In the genomic region with DNA sequence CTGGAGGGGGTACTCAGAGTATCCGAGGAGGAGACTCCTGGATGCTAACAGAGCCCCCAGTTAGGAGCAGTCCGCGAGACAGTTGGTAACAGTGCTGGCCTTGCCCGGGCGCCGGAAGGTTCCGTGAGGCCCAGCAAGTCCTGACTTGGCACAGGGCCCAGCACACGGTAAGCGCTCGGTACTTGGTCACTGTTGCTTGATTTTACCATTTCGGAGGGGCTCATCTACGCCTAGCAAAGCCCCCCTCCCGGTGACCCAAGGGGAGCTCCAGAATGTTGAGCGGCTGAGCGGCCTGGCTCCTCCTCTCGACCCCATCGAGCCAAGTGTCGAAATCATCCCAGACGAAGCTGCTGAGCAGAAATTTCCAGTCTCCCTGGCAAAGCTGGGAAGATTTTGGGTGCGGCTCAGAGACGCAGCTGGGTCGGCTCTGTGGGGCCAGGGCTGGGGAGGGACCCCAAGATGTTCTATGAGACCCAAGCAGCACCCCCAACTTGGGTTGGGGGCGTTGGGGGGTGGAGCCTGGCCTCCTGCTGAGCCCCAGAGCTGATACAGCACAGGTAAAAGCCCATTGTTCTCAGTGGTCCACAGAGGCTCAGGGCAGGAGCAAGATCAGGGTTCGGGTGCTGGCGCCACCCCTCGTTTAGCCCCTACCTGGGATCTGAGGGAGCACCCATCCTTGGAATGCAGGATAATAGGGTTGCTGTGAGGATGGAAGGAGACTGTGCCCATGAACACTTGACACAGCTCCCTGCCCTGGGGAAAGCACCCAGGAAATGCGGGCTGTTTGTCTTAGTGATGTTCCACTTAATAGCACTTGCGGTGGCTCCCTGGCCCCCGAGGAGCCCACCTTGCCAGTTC, we compare ENCODE assay signal across 8 cellular contexts.
DNase-seq lines count a peak whose midpoint lies in the region; ATAC-seq and TF ChIP-seq lines count a peak whose summit lies in the region.

No MANE protein-coding gene starts in this region.

- no peak overlapping the region for H3K23ac ChIP-seq in trophoblast cell (ENCODE audit: low read length)

- in situ Hi-C loops in G401 (cut with HindIII; ENCODE audit: low sequenced_read_pairs), result no loop called here

- peak overlapping the region; percentile 100 for H2AK5ac ChIP-seq in trophoblast cell (ENCODE audit: low read length)

- WGBS in heart right ventricle, 2 donors, result 15 to 16% methylated on average over 29 of the region's 29 CpGs
- no CpG with 5 or more reads among the region's 29 CpGs for WGBS in trophoblast cell (ENCODE audit: extremely low coverage, insufficient coverage, insufficient read length)

- no peak for TF ChIP-seq CTCF in heart right ventricle (IDR thresholded peaks at IDR 0.05)

- DNase-seq in G401 (ENCODE audit: low spot score), result peak; percentile 86
- DNase-seq in NCI-H2227 (lab: John Stamatoyannopoulos, UW; ENCODE audit: unreplicated experiment), result peak; percentile 64
- peak in 48 of 56 donors; percentile 28 to 89 (median 58) for DNase-seq in amygdala (lab: John Stamatoyannopoulos, UW)
- DNase-seq in heart right ventricle, result peak; percentile 83 to 92
- DNase-seq in trophoblast cell, result peak; percentile 81 to 85
- DNase-seq in SKM-1 (lab: John Stamatoyannopoulos, UW; ENCODE audit: unreplicated experiment), result no peak

- no peak for TF ChIP-seq POLR2A in GM18505 (IDR thresholded peaks at IDR 0.05; ENCODE audit: borderline replicate concordance, extremely low read depth, insufficient read depth, insufficient read length)

- peak overlapping the region; percentile 46 for H3K4me2 ChIP-seq in trophoblast cell (ENCODE audit: low read length)

- intact Hi-C loops in heart right ventricle (cut with DNase I), result loop anchor here in 7 of 10 donors (1.0 to 10.0 kb wide), 15 partner anchors 23 to 343 kb away; a partner anchor contains a TSS

- no peaks in the 10 kb centered on the region for H3K9me3 ChIP-seq in heart right ventricle
- no peaks in the 10 kb centered on the region for H3K9me3 ChIP-seq in trophoblast cell (ENCODE audit: insufficient read depth, low read depth, low read length)

- peak overlapping the region; percentile 100 for H2BK5ac ChIP-seq in trophoblast cell (ENCODE audit: low read depth, low read length, poor library complexity)

- H3K18ac ChIP-seq in trophoblast cell (ENCODE audit: low read length), result peak overlapping the region; percentile 98

- H3K27ac ChIP-seq in heart right ventricle, result peak overlapping the region; percentile 98 to 100 (median 100)
- H3K27ac ChIP-seq in trophoblast cell (ENCODE audit: low read depth, low read length), result peak overlapping the region; percentile 100

- H2BK120ac ChIP-seq in trophoblast cell (ENCODE audit: insufficient read depth, low read length, poor library complexity), result peak overlapping the region; percentile 100

- peak overlapping the region; percentile 95 for H4K12ac ChIP-seq in trophoblast cell (ENCODE audit: low read depth, low read length)

- H3K79me2 ChIP-seq in trophoblast cell (ENCODE audit: control insufficient read depth, insufficient read depth, low read length, poor library complexity), result peaks cover 43% of the 10 kb centered on the region

- H3K14ac ChIP-seq in trophoblast cell (ENCODE audit: low read length), result peak overlapping the region; percentile 100

- no peaks in the 10 kb centered on the region for H3K27me3 ChIP-seq in heart right ventricle
- no peaks in the 10 kb centered on the region for H3K27me3 ChIP-seq in trophoblast cell (ENCODE audit: insufficient read depth, low read length)

- H3K79me1 ChIP-seq in trophoblast cell (ENCODE audit: low read length), result peaks cover 83% of the 10 kb centered on the region

- H4K91ac ChIP-seq in trophoblast cell (ENCODE audit: low read depth, low read length), result peak overlapping the region; percentile 100

- H3K36me3 ChIP-seq in heart right ventricle (no peaks in the 10 kb centered on the region), trophoblast cell (ENCODE audit: control insufficient read depth in 1 of 2, insufficient read depth in 2 of 2, low read length in 2 of 2) (no peaks in the 10 kb centered on the region)

- ATAC-seq in heart right ventricle, result peak; percentile 46 to 68 (median 58)
- ATAC-seq in GM18505 (IDR thresholded peaks at IDR 0.05; ENCODE audit: unreplicated experiment), result no peak
- no peak for ATAC-seq in GM19467 (IDR thresholded peaks at IDR 0.05; ENCODE audit: unreplicated experiment)

- peak overlapping the region; percentile 89 for H2AFZ ChIP-seq in trophoblast cell (ENCODE audit: insufficient read depth, low read length, poor library complexity)

- peak overlapping the region; percentile 97 for H4K8ac ChIP-seq in trophoblast cell (ENCODE audit: low read depth, low read length)

- H3K4me3 ChIP-seq in heart right ventricle (peak overlapping the region in 9 of 10 donors; percentile 47 to 71 (median 64)), trophoblast cell (ENCODE audit: low read depth, low read length) (no peak overlapping the region)

- H3K4ac ChIP-seq in trophoblast cell (ENCODE audit: low read depth, low read length), result peak overlapping the region; percentile 100

- peak overlapping the region; percentile 97 for H2BK12ac ChIP-seq in trophoblast cell (ENCODE audit: low read length)

- peak overlapping the region; percentile 67 for H3K9ac ChIP-seq in trophoblast cell (ENCODE audit: low read length)

- peaks cover 37 to 92% (median 68%) of the 10 kb centered on the region in 9 donors for H3K4me1 ChIP-seq in heart right ventricle
- peaks cover 69 to 75% of the 10 kb centered on the region in 2 experiments for H3K4me1 ChIP-seq in trophoblast cell (ENCODE audit: control insufficient read depth in 1 of 2, insufficient read depth in 2 of 2, low read length in 2 of 2)

Comparison
In these comparisons a context has a peak if more than half of its experiments do, and no peak if none do; other contexts are left out.
1. ATAC-seq: peak in heart right ventricle (8 of 8); none in GM18505 (single experiment) and GM19467 (single experiment).